In the genomic region with DNA sequence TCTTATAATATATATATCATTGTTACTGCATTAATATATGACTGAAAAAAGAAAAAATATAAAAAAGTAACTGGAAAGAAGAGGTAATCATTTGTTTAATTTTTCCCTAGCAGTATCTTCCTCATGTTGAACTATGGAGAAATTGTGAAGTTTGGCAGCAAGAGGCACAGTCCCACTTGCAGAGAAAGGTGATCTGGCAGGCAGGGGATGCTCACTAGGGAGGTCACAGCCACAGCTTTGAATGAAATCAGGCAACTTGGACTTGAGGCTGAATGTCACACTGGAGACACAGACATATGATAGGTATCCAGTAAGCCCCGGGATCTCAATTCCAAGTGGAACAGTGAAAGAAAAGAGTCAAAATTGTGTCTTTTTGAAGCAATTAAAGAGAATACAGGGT, we compare ENCODE assay signal across 24 cellular contexts.
"Had no signal": no experiment of that assay in that cellular context is flagged by ENCODE, and none has a peak within 500 bp of the region (broad histone marks: within the 10 kb centered on the region; RNA-seq: fewer than 3 reads in every experiment).

No MANE protein-coding gene starts in this region.

- H3K9me3 Mint-ChIP-seq: dendritic cell treated with granulocyte-macrophage colony-stimulating factor and Interleukin-4, amounts not matched to agents 40 ng/mL and 50 ng/mL, for 4 days; effector memory CD8-positive, alpha-beta T cell; endodermal cell had no signal

- H3K4me1 Mint-ChIP-seq: mesothelial cell of epicardium, naive B cell had no signal

- H3K27ac ChIP-seq: colonic mucosa, epithelial cell of prostate, esophagus squamous epithelium, gastrocnemius medialis, heart right ventricle, left lung, lower lobe of right lung had no signal

- H3K4me1 ChIP-seq: colonic mucosa, esophagus squamous epithelium, gastrocnemius medialis, heart right ventricle, left lung, lower lobe of right lung had no signal

- H3K27me3 ChIP-seq: colonic mucosa, esophagus squamous epithelium, gastrocnemius medialis, left lung had no signal

- H3K27ac Mint-ChIP-seq: dendritic cell treated with granulocyte-macrophage colony-stimulating factor and Interleukin-4, amounts not matched to agents 40 ng/mL and 50 ng/mL, for 4 days; effector memory CD8-positive, alpha-beta T cell; endodermal cell; mesothelial cell of epicardium; naive B cell had no signal

- H3K4me3 Mint-ChIP-seq: dendritic cell treated with granulocyte-macrophage colony-stimulating factor and Interleukin-4, amounts not matched to agents 40 ng/mL and 50 ng/mL, for 4 days; effector memory CD8-positive, alpha-beta T cell; endodermal cell; mesothelial cell of epicardium; naive B cell had no signal

- ATAC-seq: effector memory CD8-positive, alpha-beta T cell; esophagus mucosa; gastrocnemius medialis; heart right ventricle; left cardiac atrium; left lung; lower lobe of right lung; mucosa of descending colon had no signal

- H3K36me3 Mint-ChIP-seq: mesothelial cell of epicardium, naive B cell had no signal

- DNase-seq: colonic mucosa; cortex of kidney; effector CD8-positive, alpha-beta T cell; effector memory CD8-positive, alpha-beta T cell; endodermal cell; erythroblast; esophagus squamous epithelium; foreskin fibroblast; foreskin melanocyte; gastrocnemius medialis; glutamatergic neuron; head of caudate nucleus; heart right ventricle; hippocampal formation; left cardiac atrium; left lung; lower lobe of right lung; mesenchymal stem cell; mucosa of descending colon; naive B cell had no signal

- H3K27me3 Mint-ChIP-seq: dendritic cell treated with granulocyte-macrophage colony-stimulating factor and Interleukin-4, amounts not matched to agents 40 ng/mL and 50 ng/mL, for 4 days had no signal

- H3K9me3 ChIP-seq: colonic mucosa, esophagus squamous epithelium, gastrocnemius medialis, heart right ventricle, lower lobe of right lung, mucosa of descending colon had no signal

- H3K4me3 ChIP-seq: colonic mucosa, esophagus squamous epithelium, gastrocnemius medialis, heart right ventricle, left lung, lower lobe of right lung, mucosa of descending colon had no signal

- H3K36me3 ChIP-seq: colonic mucosa, esophagus squamous epithelium, gastrocnemius medialis, heart right ventricle, left lung, lower lobe of right lung had no signal
